8 cellular contexts compared by ENCODE assay signal in the genomic region with DNA sequence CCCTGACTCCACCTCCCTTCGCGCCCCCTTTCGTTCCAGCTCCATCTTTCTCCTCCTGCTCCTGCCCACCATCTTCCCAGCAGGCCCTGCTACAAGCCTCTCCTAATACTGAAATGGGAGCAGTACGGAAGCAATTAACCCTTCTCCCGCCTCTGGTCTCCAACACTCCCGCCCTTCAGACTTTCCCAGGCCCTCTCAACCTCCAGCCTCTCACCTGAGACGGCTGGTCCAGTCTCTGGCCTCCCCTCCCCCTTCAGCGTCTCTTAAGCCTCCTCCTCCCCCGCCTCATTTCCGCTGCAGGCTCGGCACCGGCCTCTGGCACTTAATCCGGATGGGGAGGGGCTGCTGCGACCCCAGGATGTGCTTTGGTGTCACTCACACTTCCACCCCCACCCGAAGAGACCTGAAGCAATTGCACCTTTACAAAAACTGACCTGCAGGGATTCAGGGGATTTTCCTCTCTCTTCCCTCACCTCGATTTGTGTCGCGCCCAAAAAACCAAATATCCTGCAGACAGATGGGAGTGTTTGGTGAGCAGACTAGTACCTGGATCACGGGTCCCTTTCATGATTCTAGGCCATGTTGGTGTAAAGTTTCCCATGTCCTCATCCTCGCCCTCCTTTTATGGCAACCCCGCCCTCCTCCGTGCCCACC. TPM values are rescaled to one million over a fixed set of nuclear protein-coding genes. Genes with fewer than 3 reads are reported as not detected.
DNase-seq lines count a peak whose midpoint lies in the region; ATAC-seq and TF ChIP-seq lines count a peak whose summit lies in the region.

No MANE protein-coding gene starts in this region.

- H3K4me2 ChIP-seq in DOHH2 (ENCODE audit: low read length) (peak overlapping the region; percentile 75), MM.1S (ENCODE audit: low read depth, low read length) (peak overlapping the region; percentile 67), mesendoderm (ENCODE audit: low read length) (peak overlapping the region; percentile 33)

- H4K5ac ChIP-seq in mesendoderm (ENCODE audit: low read length): no peak overlapping the region

- intact Hi-C loops in Calu3 (cut with micrococcal nuclease; ENCODE audit: unreplicated experiment): no loop called here

- H3K36me3 Mint-ChIP-seq in endothelial cell (ENCODE audit: low read depth, unreplicated experiment) (peaks cover 5% of the 10 kb centered on the region), Calu3 (ENCODE audit: insufficient read depth, unreplicated experiment) (peaks cover 3% of the 10 kb centered on the region)

- H4K20me1 ChIP-seq in DOHH2 (ENCODE audit: control insufficient read depth, insufficient read depth, low read depth, low read length): no peaks in the 10 kb centered on the region
- no peaks in the 10 kb centered on the region for H4K20me1 ChIP-seq in MM.1S (ENCODE audit: insufficient read depth, low read length)

- H3K27me3 Mint-ChIP-seq in endothelial cell (ENCODE audit: unreplicated experiment): peaks cover 3% of the 10 kb centered on the region
- H3K27me3 Mint-ChIP-seq in Calu3 (ENCODE audit: unreplicated experiment): peaks cover 42% of the 10 kb centered on the region

- H3K36me3 ChIP-seq in DOHH2 (ENCODE audit: control insufficient read depth, low read length) (no peaks in the 10 kb centered on the region; the same call in 1 of the 2 replicates), MM.1S (replicated peaks; ENCODE audit: insufficient read depth, low read length) (no peaks in the 10 kb centered on the region), mesendoderm (ENCODE audit: control insufficient read depth, insufficient read depth, low read length) (no peaks in the 10 kb centered on the region)

- CTCF ChIA-PET in Calu3 (lab: Charles Lee): no interaction called here

- no peaks in the 10 kb centered on the region for H3K9me3 Mint-ChIP-seq in endothelial cell (ENCODE audit: unreplicated experiment)
- H3K9me3 Mint-ChIP-seq in Calu3 (ENCODE audit: low read depth, unreplicated experiment): no peaks in the 10 kb centered on the region

- peak overlapping the region; percentile 82 for H2BK5ac ChIP-seq in mesendoderm (ENCODE audit: low read length)

- H2BK120ac ChIP-seq in mesendoderm (ENCODE audit: low read depth, low read length): no peak overlapping the region

- no peak for TF ChIP-seq CTCF in DOHH2 (IDR thresholded peaks at IDR 0.05; ENCODE audit: low read depth, low read length, poor library complexity, severe bottlenecking)
- no peak for TF ChIP-seq CTCF in MM.1S (IDR thresholded peaks at IDR 0.05; ENCODE audit: low read length)
- no peak for TF ChIP-seq CTCF in endothelial cell (IDR thresholded peaks at IDR 0.05; ENCODE audit: unreplicated experiment)
- TF ChIP-seq CTCF in Calu3 (IDR thresholded peaks at IDR 0.05; ENCODE audit: unreplicated experiment): no peak

- H2AFZ ChIP-seq in MM.1S (ENCODE audit: low read length): peak overlapping the region; percentile 79

- H3K79me1 ChIP-seq in mesendoderm (ENCODE audit: low read length): no peaks in the 10 kb centered on the region

- H3K4me3 ChIP-seq in DOHH2 (ENCODE audit: low read length) (peak overlapping the region; percentile 83), MM.1S (ENCODE audit: low read length) (peak overlapping the region; percentile 75), mesendoderm (ENCODE audit: low read length) (peak overlapping the region; percentile 69)

- H3K4me1 Mint-ChIP-seq in endothelial cell (ENCODE audit: unreplicated experiment): peaks cover 15% of the 10 kb centered on the region
- no peaks in the 10 kb centered on the region for H3K4me1 Mint-ChIP-seq in Calu3 (ENCODE audit: low read depth, unreplicated experiment)

- H3K9me2 ChIP-seq in DOHH2 (replicated peaks; ENCODE audit: control insufficient read depth, low read length) (no peaks in the 10 kb centered on the region), MM.1S (replicated peaks; ENCODE audit: insufficient read depth, low read length) (no peaks in the 10 kb centered on the region)

- no peaks in the 10 kb centered on the region for H3K27me3 ChIP-seq in DOHH2 (ENCODE audit: control insufficient read depth, low read length)
- H3K27me3 ChIP-seq in MM.1S (replicated peaks; ENCODE audit: insufficient read depth, low read length): no peaks in the 10 kb centered on the region
- no peaks in the 10 kb centered on the region for H3K27me3 ChIP-seq in mesendoderm (ENCODE audit: insufficient read depth, low read length, poor library complexity)

- peak overlapping the region; percentile 78 for H3K18ac ChIP-seq in mesendoderm (ENCODE audit: low read length)

- H3K79me2 ChIP-seq in DOHH2 (ENCODE audit: control insufficient read depth, low read length): peaks cover 9% of the 10 kb centered on the region
- peaks cover 9% of the 10 kb centered on the region for H3K79me2 ChIP-seq in MM.1S (ENCODE audit: low read length)
- H3K79me2 ChIP-seq in mesendoderm (ENCODE audit: control insufficient read depth, insufficient read depth, low read length): peaks cover 5% of the 10 kb centered on the region

- H3K4me3 Mint-ChIP-seq in endothelial cell (ENCODE audit: unreplicated experiment) (peak overlapping the region; percentile 98), Calu3 (ENCODE audit: low read depth, unreplicated experiment) (no peak overlapping the region)

- H3K9ac ChIP-seq in MM.1S (ENCODE audit: low read length) (peak overlapping the region; percentile 74), mesendoderm (ENCODE audit: low read length) (peak overlapping the region; percentile 90)

- no peak overlapping the region for H4K8ac ChIP-seq in mesendoderm (ENCODE audit: low read depth, low read length)

- peak; percentile 37 for DNase-seq in MM.1S
- peak in 3 of 4 experiments; percentile 1 to 9 (median 3) for DNase-seq in activated CD4-positive, CD25-positive, alpha-beta regulatory T cell (lab: John Stamatoyannopoulos, UW)
- DNase-seq in endothelial cell (ENCODE audit: low spot score): peak; percentile 56
- peak; percentile 98 for DNase-seq in mesendoderm
- DNase-seq in stimulated activated naive CD4-positive, alpha-beta T cell treated with Interleukin-2 at 50 U/mL for 16 hours (lab: John Stamatoyannopoulos, UW): peak; percentile 6
- DNase-seq in Calu3: no peak

- H3K23ac ChIP-seq in mesendoderm (ENCODE audit: low read length): peak overlapping the region; percentile 29

- H2BK15ac ChIP-seq in mesendoderm (replicated peaks; ENCODE audit: low read depth): no peak overlapping the region

- H2AK5ac ChIP-seq in mesendoderm (ENCODE audit: low read length): no peak overlapping the region

- H3K4me1 ChIP-seq in DOHH2 (ENCODE audit: control insufficient read depth, low read length): peaks cover 4% of the 10 kb centered on the region; the same call in 1 of the 2 replicates
- no peaks in the 10 kb centered on the region for H3K4me1 ChIP-seq in MM.1S (ENCODE audit: low read length)
- no peaks in the 10 kb centered on the region for H3K4me1 ChIP-seq in mesendoderm (ENCODE audit: control insufficient read depth, low read depth, low read length)

- no peak overlapping the region for H3K27ac ChIP-seq in DOHH2 (ENCODE audit: low read depth, low read length)
- peak overlapping the region; percentile 22; the same call in 1 of the 2 replicates for H3K27ac ChIP-seq in MM.1S (ENCODE audit: low read length)
- H3K27ac ChIP-seq in mesendoderm (ENCODE audit: low read depth, low read length): peak overlapping the region; percentile 92

- BruUV-seq in Calu3 (replicated peaks; lab: Mats Ljungman, UMichigan): no TSS peak

- no peaks in the 10 kb centered on the region for H3K9me3 ChIP-seq in DOHH2 (ENCODE audit: control insufficient read depth, insufficient read depth, low read length)
- no peaks in the 10 kb centered on the region for H3K9me3 ChIP-seq in MM.1S (replicated peaks; ENCODE audit: insufficient read depth, low read length)

- H3K4ac ChIP-seq in mesendoderm (ENCODE audit: low read depth, low read length): peak overlapping the region; percentile 78

- H3K56ac ChIP-seq in mesendoderm (ENCODE audit: low read length): peak overlapping the region; percentile 88

- H3F3A ChIP-seq in DOHH2 (ENCODE audit: control insufficient read depth, insufficient read depth) (no peaks in the 10 kb centered on the region), MM.1S (ENCODE audit: insufficient read depth, low read length) (no peaks in the 10 kb centered on the region)

- WGBS in mesendoderm (ENCODE audit: extremely low coverage, insufficient coverage, low lambda C conversion rate): no CpG with 5 or more reads among the region's 22 CpGs

- ATAC-seq in GM21619 (IDR thresholded peaks at IDR 0.05; ENCODE audit: unreplicated experiment): peak; percentile 57

- H3K27ac Mint-ChIP-seq in endothelial cell (ENCODE audit: unreplicated experiment) (peak overlapping the region; percentile 99), Calu3 (ENCODE audit: unreplicated experiment) (no peak overlapping the region)

RNA-seq across cellular contexts. Expression of gene TCEAL8, which starts 0.7 kb away (rescaled TPM):
- total RNA-seq in endothelial cell (ENCODE audit: unreplicated experiment) (81.2 TPM), Calu3 (2022) (not detected in 2 replicates)
- polyA plus RNA-seq in mesendoderm (2013, experiment 1 of 2): 214 TPM
- 208 TPM for polyA plus RNA-seq in mesendoderm (2013, experiment 2 of 2)

RNA-seq across cellular contexts. Expression of gene TCEAL5, which starts 22.3 kb away (rescaled TPM):
- total RNA-seq in endothelial cell (ENCODE audit: unreplicated experiment): 3.0 TPM
- polyA plus RNA-seq in mesendoderm (2013, experiment 1 of 2): 2.6 TPM
- 3.0 TPM for polyA plus RNA-seq in mesendoderm (2013, experiment 2 of 2)
- total RNA-seq in Calu3 (2022): not detected in 2 replicates

RNA-seq across cellular contexts. Expression of gene BEX4, which starts 39.4 kb away (rescaled TPM):
- 85.0 TPM for total RNA-seq in endothelial cell (ENCODE audit: unreplicated experiment)
- polyA plus RNA-seq in mesendoderm (2013, experiment 1 of 2): 127 TPM
- 122 TPM for polyA plus RNA-seq in mesendoderm (2013, experiment 2 of 2)
- total RNA-seq in Calu3 (2022): not detected in 2 replicates

RNA-seq across cellular contexts. Expression of gene BEX2, which starts 56.5 kb away (rescaled TPM):
- total RNA-seq in endothelial cell (ENCODE audit: unreplicated experiment) (50.4 TPM), Calu3 (2022) (2.5 and 4.0 TPM in 2 replicates)
- 83.4 TPM for polyA plus RNA-seq in mesendoderm (2013, experiment 1 of 2)
- polyA plus RNA-seq in mesendoderm (2013, experiment 2 of 2): 83.3 TPM

Comparison
In these comparisons a context has a peak if more than half of its experiments do, and no peak if none do; other contexts are left out.
1. RNA of gene TCEAL8, which starts 0.7 kb away (total RNA-seq): 81.2 TPM in endothelial cell (single experiment); not detected in Calu3; every median in the first group is over 10 times any median in the second.
2. RNA of gene BEX4, which starts 39.4 kb away (total RNA-seq): 85.0 TPM in endothelial cell (single experiment); not detected in Calu3; every median in the first group is over 10 times any median in the second.
3. Peak in every context shown above with its lines, with median percentiles within 50 percentile points of each other: H3K4me2 ChIP-seq and H3K4me3 ChIP-seq.